Comparison of ENCODE assay signal across 20 cellular contexts in the genomic region with DNA sequence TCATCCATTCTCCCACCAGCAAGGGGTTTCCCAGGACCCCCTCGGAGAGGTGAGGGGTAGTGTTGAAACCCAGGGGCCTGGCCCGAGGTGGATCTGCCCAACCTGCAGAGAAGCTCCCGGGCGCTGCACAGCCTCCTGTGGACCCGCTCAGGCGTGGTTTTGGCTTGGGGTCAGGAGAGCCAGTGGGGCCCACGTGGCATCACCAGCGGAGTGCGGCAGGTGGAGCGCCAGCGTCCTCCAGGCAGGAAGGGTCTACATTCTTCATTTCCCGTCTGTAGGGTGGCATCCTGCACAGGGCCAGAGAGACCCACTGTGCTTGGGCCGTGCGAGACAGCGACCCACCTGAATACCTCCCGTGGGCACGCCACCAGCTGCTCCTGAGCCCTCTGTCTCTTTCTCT.
"Had no signal": no experiment of that assay in that cellular context is flagged by ENCODE, and none has a peak within 500 bp of the region (broad histone marks: within the 10 kb centered on the region; RNA-seq: fewer than 3 reads in every experiment).

No MANE protein-coding gene starts in this region.

- H3K9me3 ChIP-seq: left ventricle myocardium inferior, neutrophil, right atrium auricular region, right lobe of liver, tibial nerve, uterus had no signal

- H2AFZ ChIP-seq: parathyroid adenoma had no signal

- ATAC-seq: natural killer cell; stimulated activated memory B cell treated with anti-CD40 and anti-IgM and Interleukin-4, amounts not matched to agents 10 μg/mL and 1 μg/mL and 100 μg/mL, for 72 hours; stimulated activated naive CD8-positive, alpha-beta T cell treated with anti-CD3 and anti-CD28 coated beads, Interleukin-15, amount 100 ng/mL, for 72 hours had no signal

- H3K27ac ChIP-seq: left ventricle myocardium inferior, neutrophil, parathyroid adenoma, right atrium auricular region, right lobe of liver, tibial nerve, uterus had no signal

- H3K27me3 ChIP-seq: neutrophil, right atrium auricular region, right lobe of liver, tibial nerve, uterus had no signal

- H3K4me3 ChIP-seq: left ventricle myocardium inferior, lung, right atrium auricular region, right lobe of liver, smooth muscle cell, tibial nerve, uterus had no signal

- DNase-seq: left ventricle myocardium inferior; naive B cell; natural killer cell; occipital lobe; right lobe of liver; stimulated activated CD4-positive, alpha-beta T cell treated with anti-CD3 and anti-CD28 coated beads, Interleukin-1b, Interleukin-23, amount 100 ng/mL, for 48 hours; stimulated activated CD4-positive, alpha-beta T cell treated with anti-CD3 and anti-CD28 coated beads, Interleukin-2, amount 100 ng/mL, for 48 hours; stimulated activated CD4-positive, alpha-beta T cell treated with anti-CD3 and anti-CD28 coated beads, Interleukin-4, amount 100 ng/mL, for 4 hours; stimulated activated CD8-positive, alpha-beta memory T cell treated with anti-CD3 and anti-CD28 coated beads, Interleukin-4, amount 100 ng/mL, for 48 hours; stimulated activated naive CD4-positive, alpha-beta T cell treated with Interleukin-2 at 50 U/mL for 16 hours; stimulated activated naive CD8-positive, alpha-beta T cell treated with anti-CD3 and anti-CD28 coated beads, Interleukin-15, amount 100 ng/mL, for 72 hours; substantia nigra; uterus had no signal

- H3K4me2 ChIP-seq: smooth muscle cell had no signal

- H3K4me1 ChIP-seq: left ventricle myocardium inferior, parathyroid adenoma, right atrium auricular region, right lobe of liver, tibial nerve, uterus had no signal

- H3K79me2 ChIP-seq: parathyroid adenoma had no signal

- H3K9ac ChIP-seq: parathyroid adenoma had no signal

- H3K36me3 ChIP-seq: right lobe of liver, uterus had no signal
